Comparison of ENCODE assay signal across 18 cellular contexts in genomic region chr4:55468724-55469123, GRCh38.
DNase-seq lines count a peak whose midpoint lies in the region; ATAC-seq and TF ChIP-seq lines count a peak whose summit lies in the region.
"Had no signal": no experiment of that assay in that cellular context is flagged by ENCODE, and none has a peak within 500 bp of the region (broad histone marks: within the 10 kb centered on the region; RNA-seq: fewer than 3 reads in every experiment).

No MANE protein-coding gene starts in this region.

- no peak overlapping the region for H3K4me3 ChIP-seq in cardiac fibroblast (replicated peaks in 1 of 2; ENCODE audit: low read depth in 2 of 2, low read length in 2 of 2)
- H3K4me3 ChIP-seq: BLaER1, skin epidermis had no signal

- TF ChIP-seq CTCF in cardiac fibroblast (IDR thresholded peaks at IDR 0.05; ENCODE audit: low read depth, low read length) = no peak

- peak; percentile 73 for DNase-seq in EH (ENCODE audit: low read depth)
- DNase-seq in NCI-H226 = peak; percentile 43
- peak; percentile 29 to 75 for DNase-seq in cardiac fibroblast (ENCODE audit: low read depth in 2 of 2)
- peak; percentile 1 to 33 for DNase-seq in lung microvascular endothelial cell (ENCODE audit: low read depth in 2 of 2)
- DNase-seq in SHP77 (lab: John Stamatoyannopoulos, UW) = no peak
- DNase-seq in NCI-H128 (lab: John Stamatoyannopoulos, UW; ENCODE audit: unreplicated experiment) = no peak
- no peak for DNase-seq in Kasumi-1 (lab: John Stamatoyannopoulos, UW)
- DNase-seq: activated CD8-positive, alpha-beta memory T cell treated with anti-CD3 and anti-CD28 coated beads, Interleukin-2, amount 50 U/mL, for 48 hours; central memory CD4-positive, alpha-beta T cell; DND-41; effector memory CD8-positive, alpha-beta T cell; kidney glomerular epithelial cell; NCI-H1694; NCI-H524; stimulated activated naive B cell treated with anti-CD40 and anti-IgM and Interleukin-4, amounts not matched to agents 10 μg/mL and 1 μg/mL and 100 μg/mL, for 72 hours had no signal

- no peak for ATAC-seq in HG03571 (IDR thresholded peaks at IDR 0.05; ENCODE audit: unreplicated experiment)
- ATAC-seq: effector memory CD8-positive, alpha-beta T cell; stimulated activated naive B cell treated with anti-CD40 and anti-IgM and Interleukin-4, amounts not matched to agents 10 μg/mL and 1 μg/mL and 100 μg/mL, for 72 hours had no signal

Comparison
In these comparisons a context has a peak if more than half of its experiments do, and no peak if none do; other contexts are left out.
1. DNase-seq: peak in EH (single experiment), NCI-H226 (single experiment), cardiac fibroblast (2 of 2) and lung microvascular endothelial cell (2 of 2); none in SHP77 (0 of 2), NCI-H128 (single experiment) and Kasumi-1 (0 of 2).